ENCODE assay signal across 19 cellular contexts in genomic region chr14:89033756-89034155, GRCh38.
"Had no signal": no experiment of that assay in that cellular context is flagged by ENCODE, and none has a peak within 500 bp of the region (broad histone marks: within the 10 kb centered on the region; RNA-seq: fewer than 3 reads in every experiment).

No MANE protein-coding gene starts in this region.

- H3K36me3 ChIP-seq: esophagus squamous epithelium, heart right ventricle, left ventricle myocardium inferior, tibial nerve, uterus had no signal

- H3K27ac ChIP-seq: esophagus squamous epithelium, heart right ventricle, left ventricle myocardium inferior, psoas muscle, tibial nerve, uterus had no signal

- H3K27me3 ChIP-seq: uterus had no signal

- H3K4me1 ChIP-seq: esophagus squamous epithelium, heart right ventricle, left ventricle myocardium inferior, psoas muscle, tibial nerve, uterus had no signal

- H3K9me3 ChIP-seq: esophagus squamous epithelium, left ventricle myocardium inferior, psoas muscle, uterus had no signal

- DNase-seq: activated B cell treated with CpG ODN at 0.5 μM for 24 hours; activated CD4-positive, alpha-beta T cell treated with anti-CD3 and anti-CD28 coated beads for 48 hours; activated CD8-positive, alpha-beta T cell treated with anti-CD3 and anti-CD28 coated beads for 36 hours; activated naive CD4-positive, alpha-beta T cell treated with Interleukin-2 at 50 U/mL for 16 hours; activated naive CD8-positive, alpha-beta T cell treated with anti-CD3 and anti-CD28 coated beads, Interleukin-2, amount 10 ng/mL, durations not matched to agents 7 days and 5 days; activated T-cell treated with anti-CD3 and anti-CD28 coated beads, Interleukin-2, amount 50 U/mL, for 1 hour; amygdala; dermis blood vessel endothelial cell; effector memory CD4-positive, alpha-beta T cell; esophagus squamous epithelium; heart right ventricle; left ventricle myocardium inferior; naive thymus-derived CD4-positive, alpha-beta T cell; psoas muscle; right cardiac atrium; stimulated activated CD4-positive, alpha-beta T cell treated with anti-CD3 and anti-CD28 coated beads, Interleukin-2, amount 100 ng/mL, for 24 hours; stimulated activated naive CD4-positive, alpha-beta T cell treated with Interleukin-2 at 50 U/mL for 16 hours; uterus had no signal

- ATAC-seq: activated CD8-positive, alpha-beta T cell treated with anti-CD3 and anti-CD28 coated beads for 36 hours; naive thymus-derived CD4-positive, alpha-beta T cell; psoas muscle had no signal

- H3K4me3 ChIP-seq: esophagus squamous epithelium, heart right ventricle, left ventricle myocardium inferior, psoas muscle, tibial nerve, uterus had no signal
